In the genomic region with DNA sequence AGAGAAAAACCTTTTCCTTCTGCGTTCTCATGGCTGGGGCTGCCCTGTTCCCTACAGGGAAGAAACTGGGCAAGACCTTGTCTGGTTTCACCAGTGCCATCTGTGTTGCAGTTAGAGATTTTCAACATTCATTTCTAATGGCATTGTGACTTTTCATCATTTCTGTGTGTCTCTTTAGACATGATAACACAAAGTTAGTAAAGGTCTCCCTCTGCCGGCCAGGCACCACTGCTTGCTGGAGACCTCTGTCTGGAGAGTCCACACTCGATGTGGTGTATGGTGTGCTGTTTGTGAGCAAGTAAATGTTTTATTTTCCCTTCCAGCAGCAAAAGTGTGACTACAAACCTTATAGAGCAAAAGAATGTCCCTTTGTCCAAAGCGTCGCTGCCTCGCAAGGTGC, we compare ENCODE assay signal across 10 cellular contexts.
A peak's percentile ranks its signal among the peaks of the same experiment; 100 is the strongest.
DNase-seq lines count a peak whose midpoint lies in the region; ATAC-seq and TF ChIP-seq lines count a peak whose summit lies in the region.
"Had no signal": no experiment of that assay in that cellular context is flagged by ENCODE, and none has a peak within 500 bp of the region (broad histone marks: within the 10 kb centered on the region; RNA-seq: fewer than 3 reads in every experiment).

No MANE protein-coding gene starts in this region.

- peaks cover 0 to 5% (median 0%) of the 10 kb centered on the region in 3 donors for H3K4me1 ChIP-seq in esophagus squamous epithelium

- peaks cover under 1% of the 10 kb centered on the region for H3K4me1 Mint-ChIP-seq in progenitor cell of endocrine pancreas (ENCODE audit: low read depth)

- no peak overlapping the region for H3K4me3 ChIP-seq in esophagus squamous epithelium

- TF ChIP-seq CTCF in progenitor cell of endocrine pancreas (IDR thresholded peaks at IDR 0.05; ENCODE audit: unreplicated experiment) (peak; percentile 44), esophagus squamous epithelium (IDR thresholded peaks at IDR 0.05) (no peak)

- WGBS in esophagus squamous epithelium, 2 donors: 55 to 65% methylated on average over 6 of the region's 6 CpGs

- H3K4me3 Mint-ChIP-seq in progenitor cell of endocrine pancreas (ENCODE audit: low read depth): no peak overlapping the region

- no peak overlapping the region for H3K27ac ChIP-seq in esophagus squamous epithelium

- no peak for TF ChIP-seq POLR2A in esophagus squamous epithelium (IDR thresholded peaks at IDR 0.05)

- ATAC-seq in GM21526 (IDR thresholded peaks at IDR 0.05; ENCODE audit: low FRiP score, unreplicated experiment) (no peak), HG02759 (IDR thresholded peaks at IDR 0.05; ENCODE audit: unreplicated experiment) (no peak)

- H3K36me3 ChIP-seq in esophagus squamous epithelium: no peaks in the 10 kb centered on the region

- intact Hi-C loops in esophagus squamous epithelium (cut with DNase I): no loop called here

- H3K9me3 Mint-ChIP-seq in progenitor cell of endocrine pancreas (ENCODE audit: low read depth): peaks cover 15% of the 10 kb centered on the region

- H3K27me3 ChIP-seq in esophagus squamous epithelium: peaks cover 0 to 10% (median 0%) of the 10 kb centered on the region in 4 donors

- no peak overlapping the region for H3K27ac Mint-ChIP-seq in progenitor cell of endocrine pancreas

- peak; percentile 47 for DNase-seq in DMS53 (lab: John Stamatoyannopoulos, UW)
- DNase-seq in DMS53 treated with DMSO at 0.1 percent for 48 hours (lab: John Stamatoyannopoulos, UW; ENCODE audit: unreplicated experiment): no peak
- DNase-seq in NCI-H526 treated with DMSO at 0.1 percent for 48 hours (lab: John Stamatoyannopoulos, UW): peak; percentile 12
- DNase-seq in cerebellum (ENCODE audit: low spot score): peak; percentile 39
- DNase-seq in progenitor cell of endocrine pancreas (ENCODE audit: low spot score, unreplicated experiment): no peak
- DNase-seq in esophagus squamous epithelium (lab: John Stamatoyannopoulos, UW): no peak
- DNase-seq: activated naive CD4-positive, alpha-beta T cell treated with anti-CD3 and anti-CD28 coated beads, Interleukin-2, amount 50 U/mL, for 16 hours; NCI-H2171 had no signal

- peaks cover 19% of the 10 kb centered on the region for H3K27me3 Mint-ChIP-seq in progenitor cell of endocrine pancreas

- peaks cover 0 to 7% (median 0%) of the 10 kb centered on the region in 3 donors for H3K9me3 ChIP-seq in esophagus squamous epithelium

- H3K36me3 Mint-ChIP-seq in progenitor cell of endocrine pancreas (ENCODE audit: insufficient read depth): peaks cover 7% of the 10 kb centered on the region

Comparison
In these comparisons a context has a peak if more than half of its experiments do, and no peak if none do; other contexts are left out.
1. DNase-seq: peak in DMS53 (single experiment), NCI-H526 treated with DMSO at 0.1 percent for 48 hours (single experiment) and cerebellum (single experiment); none in DMS53 treated with DMSO at 0.1 percent for 48 hours (single experiment), progenitor cell of endocrine pancreas (single experiment) and esophagus squamous epithelium (single experiment).